In the genomic region with DNA sequence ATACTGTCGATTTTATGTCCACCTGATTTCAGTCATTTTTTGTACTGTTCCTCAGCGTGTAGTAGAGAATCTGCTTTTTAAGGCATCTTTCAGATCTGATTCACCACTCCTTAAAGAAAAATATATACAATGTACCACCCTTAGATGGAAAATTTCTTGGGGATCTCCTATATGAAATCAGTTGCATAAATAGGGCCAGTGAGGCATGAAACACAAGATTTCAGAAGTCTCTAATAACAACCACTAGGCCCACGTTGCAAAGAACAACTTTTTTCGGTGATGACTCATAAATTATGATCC, we compare ENCODE assay signal across 8 cellular contexts. TPM values are rescaled to one million over a fixed set of nuclear protein-coding genes. Genes with fewer than 3 reads are reported as not detected.
A peak's percentile ranks its signal among the peaks of the same experiment; 100 is the strongest.
DNase-seq lines count a peak whose midpoint lies in the region; ATAC-seq and TF ChIP-seq lines count a peak whose summit lies in the region.

No MANE protein-coding gene starts in this region.

- H3F3A ChIP-seq in DOHH2 (ENCODE audit: control insufficient read depth, insufficient read depth) = peaks cover 3% of the 10 kb centered on the region; the same call in 1 of the 2 replicates

- H3K4ac ChIP-seq in mesenchymal stem cell (ENCODE audit: low read depth in 1 of 2, low read length in 2 of 2) = no peak overlapping the region

- H3K4me1 ChIP-seq in DOHH2 (ENCODE audit: control insufficient read depth, low read length) (peaks cover 62% of the 10 kb centered on the region), mesenchymal stem cell (ENCODE audit: control insufficient read depth, insufficient read depth, low read depth, low read length) (peaks cover 7% of the 10 kb centered on the region)

- H3K9me3 Mint-ChIP-seq in brain = no peaks in the 10 kb centered on the region

- no peak overlapping the region for H2AK5ac ChIP-seq in mesenchymal stem cell (ENCODE audit: low read length, severe bottlenecking)

- no peaks in the 10 kb centered on the region for H3K36me3 ChIP-seq in DOHH2 (ENCODE audit: control insufficient read depth, low read length)
- no peaks in the 10 kb centered on the region for H3K36me3 ChIP-seq in mesenchymal stem cell (ENCODE audit: control insufficient read depth in 1 of 2, insufficient read depth in 2 of 2, low read depth in 1 of 2, low read length in 2 of 2)

- peaks cover 1% of the 10 kb centered on the region for H3K79me1 ChIP-seq in mesenchymal stem cell (replicated peaks; ENCODE audit: low read length, poor library complexity, severe bottlenecking)

- H4K20me1 ChIP-seq in DOHH2 (ENCODE audit: control insufficient read depth, insufficient read depth, low read depth, low read length) = peaks cover 7% of the 10 kb centered on the region; the same call in 1 of the 2 replicates

- 50% methylated on average over 4 of the region's 4 CpGs for WGBS in mesenchymal stem cell

- peak overlapping the region; percentile 86 to 97 (median 95) for H3K27ac Mint-ChIP-seq in brain

- H3K79me2 ChIP-seq in DOHH2 (ENCODE audit: control insufficient read depth, low read length) = peaks cover 58% of the 10 kb centered on the region

- H3K27ac ChIP-seq in DOHH2 (ENCODE audit: low read depth, low read length) = peak overlapping the region; percentile 17; the same call in 1 of the 2 replicates
- peak overlapping the region; percentile 57 for H3K27ac ChIP-seq in mesenchymal stem cell (ENCODE audit: low read length, poor library complexity, severe bottlenecking)

- H3K27me3 ChIP-seq in DOHH2 (ENCODE audit: control insufficient read depth, low read length) (no peaks in the 10 kb centered on the region), mesenchymal stem cell (ENCODE audit: control insufficient read depth in 1 of 2, insufficient read depth in 1 of 2, low read length in 2 of 2) (no peaks in the 10 kb centered on the region)

- no peak overlapping the region for H3K14ac ChIP-seq in mesenchymal stem cell (ENCODE audit: low read length in 2 of 2)

- no peak for DNase-seq in Jurkat, Clone E6-1 (ENCODE audit: low read depth, low spot score)
- DNase-seq in mesenchymal stem cell (peak; percentile 83), midbrain (lab: John Stamatoyannopoulos, UW) (no peak), 8988T (no peak)
- DNase-seq in activated effector memory CD4-positive, alpha-beta T cell treated with anti-CD3 and anti-CD28 coated beads, Interleukin-2, amount 50 U/mL, for 16 hours = no peak

- H3K9ac ChIP-seq in mesenchymal stem cell (ENCODE audit: low read length) = peak overlapping the region; percentile 96

- H3K4me3 Mint-ChIP-seq in brain = peak overlapping the region; percentile 87 to 97 (median 97)

- ATAC-seq in HG03460 (IDR thresholded peaks at IDR 0.05; ENCODE audit: unreplicated experiment) = no peak

- no peak overlapping the region for H3K23ac ChIP-seq in mesenchymal stem cell (ENCODE audit: low read length in 2 of 2)

- peak overlapping the region; percentile 84 for H3K4me2 ChIP-seq in DOHH2 (ENCODE audit: low read length)
- peak overlapping the region; percentile 96 for H3K4me2 ChIP-seq in mesenchymal stem cell (ENCODE audit: low read length, poor library complexity, severe bottlenecking)

- H2BK5ac ChIP-seq in mesenchymal stem cell (ENCODE audit: low read depth, low read length, poor library complexity, severe bottlenecking) = no peak overlapping the region

- peaks cover 57% of the 10 kb centered on the region for H3K4me1 Mint-ChIP-seq in brain

- H3K18ac ChIP-seq in mesenchymal stem cell (ENCODE audit: low read depth in 1 of 2, low read length in 2 of 2) = no peak overlapping the region

- no peak overlapping the region for H4K91ac ChIP-seq in mesenchymal stem cell (ENCODE audit: low read length)

- no peak overlapping the region for H2AFZ ChIP-seq in mesenchymal stem cell (ENCODE audit: low read depth, low read length)

- H3K27me3 Mint-ChIP-seq in brain = peaks cover 8% of the 10 kb centered on the region

- no peaks in the 10 kb centered on the region for H3K9me2 ChIP-seq in DOHH2 (replicated peaks; ENCODE audit: control insufficient read depth, low read length)

- no peak overlapping the region for H2BK12ac ChIP-seq in mesenchymal stem cell (ENCODE audit: low read length in 2 of 2)

- H3K4me3 ChIP-seq in DOHH2 (ENCODE audit: low read length) (peak overlapping the region; percentile 76), mesenchymal stem cell (ENCODE audit: insufficient read depth in 1 of 2, low read depth in 1 of 2, low read length in 2 of 2) (peak overlapping the region in 1 of 2 experiments; percentile 92)
- H3K4me3 ChIP-seq in Jurkat, Clone E6-1 (ENCODE audit: low read length) = peak overlapping the region; percentile 67

- no peak overlapping the region for H2BK120ac ChIP-seq in mesenchymal stem cell (ENCODE audit: low read depth, low read length)

- TF ChIP-seq CTCF in DOHH2 (IDR thresholded peaks at IDR 0.05; ENCODE audit: low read depth, low read length, poor library complexity, severe bottlenecking) = no peak
- no peak for TF ChIP-seq CTCF in brain (conservative IDR thresholded peaks at IDR 0.05)

- H3K9me3 ChIP-seq in DOHH2 (ENCODE audit: control insufficient read depth, insufficient read depth, low read length) = no peaks in the 10 kb centered on the region
- no peaks in the 10 kb centered on the region for H3K9me3 ChIP-seq in mesenchymal stem cell (ENCODE audit: control insufficient read depth, low read length)

- H4K8ac ChIP-seq in mesenchymal stem cell (ENCODE audit: low read length) = no peak overlapping the region

- H2BK15ac ChIP-seq in mesenchymal stem cell (ENCODE audit: low read depth, poor library complexity, severe bottlenecking) = no peak overlapping the region

- no peaks in the 10 kb centered on the region for H3K36me3 Mint-ChIP-seq in brain

RNA-seq across cellular contexts. Expression of gene USP12, which starts 1.4 kb away (rescaled TPM):
- polyA plus RNA-seq in Jurkat, Clone E6-1 (2012; ENCODE audit: insufficient read depth, insufficient read length) = 14.1 TPM
- polyA plus RNA-seq in brain (ENCODE audit: insufficient read depth, low read depth, low replicate concordance) = 7.1 TPM
- 20.9 TPM for polyA plus RNA-seq in mesenchymal stem cell (2013, experiment 1 of 2)
- 21.6 TPM for polyA plus RNA-seq in mesenchymal stem cell (2013, experiment 2 of 2)
